ENCODE assay signal across 8 cellular contexts in genomic region chr17:77142689-77143088, GRCh38. TPM values are rescaled to one million over a fixed set of nuclear protein-coding genes. Genes with fewer than 3 reads are reported as not detected.
DNase-seq lines count a peak whose midpoint lies in the region; ATAC-seq and TF ChIP-seq lines count a peak whose summit lies in the region.

No MANE protein-coding gene starts in this region.

- intact Hi-C loops in upper lobe of right lung (cut with DNase I): loop anchor here (10.0 kb wide), 2 partner anchors 48 to 62 kb away; no protein-coding TSS in a partner anchor

- ATAC-seq in upper lobe of right lung: no peak
- ATAC-seq in HG02981 (IDR thresholded peaks at IDR 0.05; ENCODE audit: unreplicated experiment): no peak
- no peak for ATAC-seq in HG03175 (IDR thresholded peaks at IDR 0.05; ENCODE audit: unreplicated experiment)

- H3K4me3 ChIP-seq in adipocyte (ENCODE audit: low read length): peak overlapping the region; percentile 95
- peak overlapping the region; percentile 86 for H3K4me3 ChIP-seq in mononuclear cell (ENCODE audit: low read length)
- peak overlapping the region; percentile 75 for H3K4me3 ChIP-seq in upper lobe of right lung

- H3K27ac Mint-ChIP-seq in activated naive CD4-positive, alpha-beta T cell treated with anti-CD3 and anti-CD28 coated beads, Interleukin-2, amount 50 U/mL, for 24 hours: peak overlapping the region; percentile 68

- peak overlapping the region; percentile 3 for H3K9ac ChIP-seq in adipocyte (ENCODE audit: low read length)

- no peaks in the 10 kb centered on the region for H3K27me3 Mint-ChIP-seq in activated naive CD4-positive, alpha-beta T cell treated with anti-CD3 and anti-CD28 coated beads, Interleukin-2, amount 50 U/mL, for 24 hours

- H3K27me3 ChIP-seq in adipocyte (replicated peaks; ENCODE audit: control insufficient read depth, insufficient read depth, low read length) (no peaks in the 10 kb centered on the region), mononuclear cell (ENCODE audit: insufficient read depth, low read length) (no peaks in the 10 kb centered on the region), upper lobe of right lung (no peaks in the 10 kb centered on the region)

- H3K9me3 ChIP-seq in adipocyte (ENCODE audit: control insufficient read depth, low read length): peaks cover 3% of the 10 kb centered on the region
- H3K9me3 ChIP-seq in mononuclear cell (ENCODE audit: low read depth, low read length): peaks cover 1% of the 10 kb centered on the region
- H3K9me3 ChIP-seq in upper lobe of right lung: no peaks in the 10 kb centered on the region

- H3K4me1 ChIP-seq in adipocyte (ENCODE audit: control insufficient read depth, insufficient read depth, low read length): peaks cover 36% of the 10 kb centered on the region
- peaks cover 71% of the 10 kb centered on the region for H3K4me1 ChIP-seq in mononuclear cell (ENCODE audit: insufficient read depth, low read length)
- H3K4me1 ChIP-seq in upper lobe of right lung: peaks cover 53% of the 10 kb centered on the region

- H3K36me3 ChIP-seq in adipocyte (ENCODE audit: control insufficient read depth, insufficient read depth, low read length, severe bottlenecking) (peaks cover 22% of the 10 kb centered on the region), upper lobe of right lung (peaks cover 33% of the 10 kb centered on the region)

- peaks cover 63% of the 10 kb centered on the region for H3K4me1 Mint-ChIP-seq in activated naive CD4-positive, alpha-beta T cell treated with anti-CD3 and anti-CD28 coated beads, Interleukin-2, amount 50 U/mL, for 24 hours

- DNase-seq in activated naive CD4-positive, alpha-beta T cell treated with Interleukin-2 at 50 U/mL for 16 hours: no peak
- no peak for DNase-seq in adipocyte (ENCODE audit: low read depth)
- DNase-seq in upper lobe of right lung: no peak
- no peak for DNase-seq in activated CD4-positive, CD25-positive, alpha-beta regulatory T cell treated with anti-CD3 and anti-CD28 coated beads, Interleukin-2, amount 50 U/mL, for 72 hours

- no peak for TF ChIP-seq CTCF in upper lobe of right lung (IDR thresholded peaks at IDR 0.05)

- peak overlapping the region; percentile 88 for H3K27ac ChIP-seq in upper lobe of right lung

- H3K9me3 Mint-ChIP-seq in activated naive CD4-positive, alpha-beta T cell treated with anti-CD3 and anti-CD28 coated beads, Interleukin-2, amount 50 U/mL, for 24 hours: peaks cover 4% of the 10 kb centered on the region

- H3K36me3 Mint-ChIP-seq in activated naive CD4-positive, alpha-beta T cell treated with anti-CD3 and anti-CD28 coated beads, Interleukin-2, amount 50 U/mL, for 24 hours: peaks cover 4% of the 10 kb centered on the region

- peak overlapping the region; percentile 46 for H3K4me3 Mint-ChIP-seq in activated naive CD4-positive, alpha-beta T cell treated with anti-CD3 and anti-CD28 coated beads, Interleukin-2, amount 50 U/mL, for 24 hours

RNA-seq across cellular contexts. Expression of gene SEC14L1, which starts 1.9 kb away (rescaled TPM):
- total RNA-seq in mononuclear cell: 74.6 TPM
- total RNA-seq in upper lobe of right lung: 144 TPM
